ENCODE assay signal across 6 cellular contexts in the genomic region with DNA sequence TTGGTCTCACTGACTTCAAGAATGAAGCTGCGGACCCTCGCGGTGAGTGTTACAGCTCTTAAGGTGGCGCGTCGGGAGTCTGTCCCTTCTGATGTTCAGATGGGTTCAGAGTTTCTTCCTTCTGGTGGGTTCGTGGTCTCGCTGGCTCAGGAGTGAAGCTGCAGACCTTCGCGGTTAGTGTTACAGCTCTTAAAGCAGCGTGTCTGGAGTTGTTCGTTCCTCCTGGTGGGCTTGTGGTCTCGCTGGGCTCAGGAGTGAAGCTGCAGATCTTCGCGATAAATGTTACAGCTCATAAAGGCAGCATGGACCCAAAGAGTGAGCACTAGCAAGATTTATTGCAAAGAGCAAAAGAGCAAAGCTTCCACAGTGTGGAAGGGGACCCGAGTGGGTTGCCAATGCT.
A peak's percentile ranks its signal among the peaks of the same experiment; 100 is the strongest.
DNase-seq lines count a peak whose midpoint lies in the region; ATAC-seq and TF ChIP-seq lines count a peak whose summit lies in the region.
"Not testable (repeated sequence)": the region's sequence is repeated elsewhere in the genome, so short reads cannot be mapped to it uniquely, and the experiment has no call there.

No MANE protein-coding gene starts in this region.

- TF ChIP-seq CTCF in Loucy (conservative IDR thresholded peaks at IDR 0.05; ENCODE audit: low read length); endodermal cell (conservative IDR thresholded peaks at IDR 0.05): not testable (repeated sequence)

- H3K27me3 Mint-ChIP-seq in activated naive CD8-positive, alpha-beta T cell treated with anti-CD3 and anti-CD28 coated beads, Interleukin-2, amount 10 ng/mL, durations not matched to agents 7 days and 5 days, result peaks cover 14% of the 10 kb centered on the region
- H3K27me3 Mint-ChIP-seq in endodermal cell (ENCODE audit: insufficient read depth); natural killer cell treated with Interleukin-12 subunit alpha and Interleukin-12 subunit beta and Interleukin-15 and Interleukin-18, amount 100 ng/mL, for 72 hours: not testable (repeated sequence)

- not testable (repeated sequence) for H3K36me3 ChIP-seq in Loucy (ENCODE audit: insufficient read depth, low read length); endodermal cell (ENCODE audit: control insufficient read depth, insufficient read depth, low read length)

- POLR2A ChIA-PET in activated naive CD8-positive, alpha-beta T cell treated with anti-CD3 and anti-CD28 coated beads, Interleukin-2, amount 10 ng/mL, durations not matched to agents 7 days and 5 days (lab: Charles Lee), result not testable (repeated sequence)

- H3K4me3 Mint-ChIP-seq in activated naive CD8-positive, alpha-beta T cell treated with anti-CD3 and anti-CD28 coated beads, Interleukin-2, amount 10 ng/mL, durations not matched to agents 7 days and 5 days, result peak overlapping the region; percentile 9
- H3K4me3 Mint-ChIP-seq in endodermal cell, result not testable (repeated sequence)
- H3K4me3 Mint-ChIP-seq in natural killer cell treated with Interleukin-12 subunit alpha and Interleukin-12 subunit beta and Interleukin-15 and Interleukin-18, amount 100 ng/mL, for 72 hours, result peak overlapping the region; percentile 5

- not testable (repeated sequence) for H3F3A ChIP-seq in Loucy (ENCODE audit: low read depth)

- not testable (repeated sequence) for H3K4me3 ChIP-seq in Jurkat, Clone E6-1 (ENCODE audit: low read length); endodermal cell (ENCODE audit: low read length)
- H3K4me3 ChIP-seq in Loucy (ENCODE audit: low read length, poor library complexity, severe bottlenecking), result peak overlapping the region; percentile 65

- not testable (repeated sequence) for H3K79me2 ChIP-seq in Loucy (ENCODE audit: insufficient read depth, low read length)

- not testable (repeated sequence) for H3K9me3 ChIP-seq in Loucy (ENCODE audit: insufficient read depth, low read depth, low read length); endodermal cell (ENCODE audit: control insufficient read depth, low read length)

- peak overlapping the region; percentile 49 for H3K9ac ChIP-seq in Loucy (ENCODE audit: low read depth, low read length, poor library complexity, severe bottlenecking)
- H3K9ac ChIP-seq in endodermal cell (ENCODE audit: extremely low read depth, low read length, poor library complexity, severe bottlenecking), result not testable (repeated sequence)

- not testable (repeated sequence) for H4K20me1 ChIP-seq in Loucy (ENCODE audit: insufficient read depth, low read length, poor library complexity, severe bottlenecking)

- peak overlapping the region; percentile 48 for H3K27ac Mint-ChIP-seq in activated naive CD8-positive, alpha-beta T cell treated with anti-CD3 and anti-CD28 coated beads, Interleukin-2, amount 10 ng/mL, durations not matched to agents 7 days and 5 days
- H3K27ac Mint-ChIP-seq in endodermal cell; natural killer cell treated with Interleukin-12 subunit alpha and Interleukin-12 subunit beta and Interleukin-15 and Interleukin-18, amount 100 ng/mL, for 72 hours: not testable (repeated sequence)

- not testable (repeated sequence) for H3K4me1 Mint-ChIP-seq in activated naive CD8-positive, alpha-beta T cell treated with anti-CD3 and anti-CD28 coated beads, Interleukin-2, amount 10 ng/mL, durations not matched to agents 7 days and 5 days; endodermal cell; natural killer cell treated with Interleukin-12 subunit alpha and Interleukin-12 subunit beta and Interleukin-15 and Interleukin-18, amount 100 ng/mL, for 72 hours (ENCODE audit: low read depth in 2 of 2)

- DNase-seq in Jurkat, Clone E6-1 (ENCODE audit: low read depth, low spot score), result peak; percentile 78
- not testable (repeated sequence) for DNase-seq in activated naive CD8-positive, alpha-beta T cell treated with anti-CD3 and anti-CD28 coated beads, Interleukin-2, amount 10 ng/mL, durations not matched to agents 7 days and 5 days; natural killer cell treated with Interleukin-12 subunit alpha and Interleukin-12 subunit beta and Interleukin-15 and Interleukin-18, amount 100 ng/mL, for 72 hours (ENCODE audit: low spot score)
- DNase-seq in endodermal cell, result peak; percentile 2
- DNase-seq in islet precursor cell, result peak; percentile 5

- H3K27ac ChIP-seq in endodermal cell (ENCODE audit: low read depth, low read length), result not testable (repeated sequence)

- 94 to 98% methylated on average over 15 to 16 of the region's 16 CpGs for WGBS in endodermal cell (ENCODE audit: insufficient coverage in 1 of 2, insufficient read length in 1 of 2), 2 experiments

- peaks cover 47% of the 10 kb centered on the region for H3K4me1 ChIP-seq in Loucy (ENCODE audit: insufficient read depth, low read length, poor library complexity, severe bottlenecking)
- H3K4me1 ChIP-seq in endodermal cell (ENCODE audit: control insufficient read depth, insufficient read depth, low read length), result not testable (repeated sequence)

- not testable (repeated sequence) for H3K27me3 ChIP-seq in Loucy (ENCODE audit: insufficient read depth, low read length, poor library complexity, severe bottlenecking); endodermal cell (ENCODE audit: control insufficient read depth, insufficient read depth, low read length, poor library complexity, severe bottlenecking)

- peak overlapping the region; percentile 66 for H3K4me2 ChIP-seq in Loucy (ENCODE audit: low read depth, low read length, poor library complexity, severe bottlenecking)

- not testable (repeated sequence) for ATAC-seq in activated naive CD8-positive, alpha-beta T cell treated with anti-CD3 and anti-CD28 coated beads, Interleukin-2, amount 10 ng/mL, durations not matched to agents 7 days and 5 days (ENCODE audit: low read depth); natural killer cell treated with Interleukin-12 subunit alpha and Interleukin-12 subunit beta and Interleukin-15 and Interleukin-18, amount 100 ng/mL, for 72 hours

- not testable (repeated sequence) for H2AFZ ChIP-seq in Loucy (ENCODE audit: low read length)

- not testable (repeated sequence) for H3K9me2 ChIP-seq in Loucy (replicated peaks; ENCODE audit: low read depth, low read length)

- H3K36me3 Mint-ChIP-seq in activated naive CD8-positive, alpha-beta T cell treated with anti-CD3 and anti-CD28 coated beads, Interleukin-2, amount 10 ng/mL, durations not matched to agents 7 days and 5 days; endodermal cell (ENCODE audit: low read depth); natural killer cell treated with Interleukin-12 subunit alpha and Interleukin-12 subunit beta and Interleukin-15 and Interleukin-18, amount 100 ng/mL, for 72 hours: not testable (repeated sequence)

- peaks cover 14% of the 10 kb centered on the region for H3K9me3 Mint-ChIP-seq in activated naive CD8-positive, alpha-beta T cell treated with anti-CD3 and anti-CD28 coated beads, Interleukin-2, amount 10 ng/mL, durations not matched to agents 7 days and 5 days
- peaks cover 17% of the 10 kb centered on the region for H3K9me3 Mint-ChIP-seq in endodermal cell
- not testable (repeated sequence) for H3K9me3 Mint-ChIP-seq in natural killer cell treated with Interleukin-12 subunit alpha and Interleukin-12 subunit beta and Interleukin-15 and Interleukin-18, amount 100 ng/mL, for 72 hours
